7 cellular contexts compared by ENCODE assay signal in the genomic region with DNA sequence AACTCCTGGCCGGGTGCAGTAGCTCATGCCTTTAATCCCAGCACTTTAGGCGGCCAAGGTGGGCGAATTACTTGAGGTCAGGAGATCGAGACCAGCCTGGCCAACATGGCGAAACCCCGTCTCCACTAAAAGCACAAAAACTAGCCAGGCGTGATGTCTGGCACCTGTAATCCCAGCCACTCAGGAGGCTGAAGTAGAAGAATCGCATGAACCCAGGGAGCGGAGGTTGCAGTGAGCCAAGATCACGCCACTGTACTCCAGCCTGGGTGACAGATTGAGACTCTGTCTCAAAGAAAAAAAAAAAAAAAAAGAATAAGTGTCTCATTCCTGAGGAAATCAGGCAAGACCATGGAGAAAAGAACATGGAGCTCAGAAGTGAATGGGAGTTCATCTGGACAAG. TPM values are rescaled to one million over a fixed set of nuclear protein-coding genes. Genes with fewer than 3 reads are reported as not detected.
A peak's percentile ranks its signal among the peaks of the same experiment; 100 is the strongest.
DNase-seq lines count a peak whose midpoint lies in the region; ATAC-seq, FAIRE-seq and TF ChIP-seq lines count a peak whose summit lies in the region.
"Not testable (repeated sequence)": the region's sequence is repeated elsewhere in the genome, so short reads cannot be mapped to it uniquely, and the experiment has no call there.

No MANE protein-coding gene starts in this region.

- not testable (repeated sequence) for H3K36me3 ChIP-seq in GM06990 (ENCODE audit: control insufficient read depth, insufficient read depth, low read length)
- H3K36me3 ChIP-seq in MG63, result peaks cover 47% of the 10 kb centered on the region
- H3K36me3 ChIP-seq in kidney (ENCODE audit: control insufficient read depth in 1 of 2, insufficient read depth in 2 of 2, low read length in 2 of 2), result peaks cover 10 to 11% of the 10 kb centered on the region in 2 donors

- H3K27ac Mint-ChIP-seq in WTC11; activated naive CD8-positive, alpha-beta T cell treated with anti-CD3 and anti-CD28 coated beads, Interleukin-2, amount 10 ng/mL, durations not matched to agents 7 days and 5 days; progenitor cell of endocrine pancreas: not testable (repeated sequence)

- intact Hi-C loops in kidney (cut with DNase I), result not testable (repeated sequence)

- H3K27me3 ChIP-seq in GM06990 (replicated peaks; ENCODE audit: control insufficient read depth, insufficient read depth, low read length); MG63: not testable (repeated sequence)

- DNase-seq in GM06990 (ENCODE audit: extremely low read depth, insufficient read length); MG63; WTC11 (ENCODE audit: low spot score); activated naive CD8-positive, alpha-beta T cell treated with anti-CD3 and anti-CD28 coated beads, Interleukin-2, amount 10 ng/mL, durations not matched to agents 7 days and 5 days; epithelial cell of esophagus (ENCODE audit: low read depth); kidney; progenitor cell of endocrine pancreas (ENCODE audit: low spot score, unreplicated experiment): not testable (repeated sequence)

- peak overlapping the region in 1 of 2 donors; percentile 96 for H3K9ac ChIP-seq in kidney (ENCODE audit: low read length in 2 of 2)

- POLR2A ChIA-PET in WTC11 (lab: Charles Lee), result not testable (repeated sequence)
- POLR2A ChIA-PET in activated naive CD8-positive, alpha-beta T cell treated with anti-CD3 and anti-CD28 coated beads, Interleukin-2, amount 10 ng/mL, durations not matched to agents 7 days and 5 days (lab: Charles Lee), result interaction anchor here (0.6 kb wide), 1 partner anchor 373 kb away, joined by 3 read pairs; no protein-coding TSS in a partner anchor

- TF ChIP-seq CTCF in GM06990 (IDR thresholded peaks at IDR 0.05; ENCODE audit: insufficient read depth, low read length, poor library complexity, severe bottlenecking); WTC11 (IDR thresholded peaks at IDR 0.05); epithelial cell of esophagus (IDR thresholded peaks at IDR 0.05; ENCODE audit: insufficient read depth, low read depth, low read length, missing control alignments); kidney (IDR thresholded peaks at IDR 0.05; ENCODE audit: borderline replicate concordance, extremely low read depth, insufficient read depth); progenitor cell of endocrine pancreas (IDR thresholded peaks at IDR 0.05; ENCODE audit: unreplicated experiment): not testable (repeated sequence)

- CTCF ChIA-PET in WTC11 (lab: Charles Lee), result interaction anchor here (0.7 to 2.1 kb wide), 4 partner anchors 20 to 693 kb away, joined by 3 to 21 read pairs (median 4); no protein-coding TSS in a partner anchor

- ATAC-seq in WTC11; activated naive CD8-positive, alpha-beta T cell treated with anti-CD3 and anti-CD28 coated beads, Interleukin-2, amount 10 ng/mL, durations not matched to agents 7 days and 5 days (ENCODE audit: low read depth): not testable (repeated sequence)

- peak overlapping the region; percentile 94 for H3K4me3 ChIP-seq in GM06990 (replicated peaks; ENCODE audit: low read depth, low read length)
- H3K4me3 ChIP-seq in MG63, result peak overlapping the region; percentile 82
- peak overlapping the region; percentile 94 for H3K4me3 ChIP-seq in epithelial cell of esophagus (ENCODE audit: low read length)
- H3K4me3 ChIP-seq in kidney (ENCODE audit: low read length in 2 of 2), result peak overlapping the region; percentile 100

- not testable (repeated sequence) for H3K9me3 ChIP-seq in MG63; kidney (ENCODE audit: control insufficient read depth in 1 of 2, low read length in 2 of 2)

- H3K4me3 Mint-ChIP-seq in WTC11 (peak overlapping the region; percentile 96), progenitor cell of endocrine pancreas (ENCODE audit: low read depth) (peak overlapping the region; percentile 95)
- H3K4me3 Mint-ChIP-seq in activated naive CD8-positive, alpha-beta T cell treated with anti-CD3 and anti-CD28 coated beads, Interleukin-2, amount 10 ng/mL, durations not matched to agents 7 days and 5 days, result peak overlapping the region; percentile 98

- not testable (repeated sequence) for H3K27me3 Mint-ChIP-seq in WTC11 (ENCODE audit: low read depth); activated naive CD8-positive, alpha-beta T cell treated with anti-CD3 and anti-CD28 coated beads, Interleukin-2, amount 10 ng/mL, durations not matched to agents 7 days and 5 days; progenitor cell of endocrine pancreas

- H3K9me3 Mint-ChIP-seq in WTC11; activated naive CD8-positive, alpha-beta T cell treated with anti-CD3 and anti-CD28 coated beads, Interleukin-2, amount 10 ng/mL, durations not matched to agents 7 days and 5 days; progenitor cell of endocrine pancreas (ENCODE audit: low read depth): not testable (repeated sequence)

- H3K36me3 Mint-ChIP-seq in WTC11, result peaks cover 23% of the 10 kb centered on the region
- not testable (repeated sequence) for H3K36me3 Mint-ChIP-seq in activated naive CD8-positive, alpha-beta T cell treated with anti-CD3 and anti-CD28 coated beads, Interleukin-2, amount 10 ng/mL, durations not matched to agents 7 days and 5 days; progenitor cell of endocrine pancreas (ENCODE audit: insufficient read depth)

- FAIRE-seq in kidney (lab: Jason Lieb, UNC), result not testable (repeated sequence)

- H3K4me1 Mint-ChIP-seq in WTC11 (peaks cover 16% of the 10 kb centered on the region), progenitor cell of endocrine pancreas (ENCODE audit: low read depth) (peaks cover 17% of the 10 kb centered on the region)
- H3K4me1 Mint-ChIP-seq in activated naive CD8-positive, alpha-beta T cell treated with anti-CD3 and anti-CD28 coated beads, Interleukin-2, amount 10 ng/mL, durations not matched to agents 7 days and 5 days, result peaks cover 21% of the 10 kb centered on the region

- peaks cover 5 to 15% of the 10 kb centered on the region in 2 donors for H3K4me1 ChIP-seq in kidney (ENCODE audit: control insufficient read depth in 1 of 2, insufficient read depth in 1 of 2, low read depth in 1 of 2, low read length in 2 of 2)

- not testable (repeated sequence) for H3K27ac ChIP-seq in kidney (ENCODE audit: low read depth in 2 of 2, low read length in 2 of 2)

RNA-seq across cellular contexts. Expression of a gene that starts 1.2 kb away (rescaled TPM):
- 103 and 231 TPM in 2 replicates for total RNA-seq in MG63 (2014; rRNA removed; shearing (Covaris generic); ENCODE audit: low replicate concordance)
- total RNA-seq in WTC11 (2021), result 43.5 to 49.1 TPM (median 45.9 TPM) in 3 replicates
- total RNA-seq in activated naive CD8-positive, alpha-beta T cell treated with anti-CD3 and anti-CD28 coated beads, Interleukin-2, amount 10 ng/mL, durations not matched to agents 7 days and 5 days, result 10 to 100 TPM; 54.9 to 55.7 TPM
- 35.2 TPM for total RNA-seq in kidney
- polyA plus RNA-seq in kidney (ENCODE audit: insufficient read depth, low read depth, low replicate concordance), result 96.8 TPM
- total RNA-seq in progenitor cell of endocrine pancreas, result 40.8 and 43.1 TPM in 2 replicates

RNA-seq across cellular contexts. Expression of a gene that starts 1.5 kb away (rescaled TPM):
- total RNA-seq in MG63 (2014; rRNA removed; shearing (Covaris generic); ENCODE audit: low replicate concordance), result 41.4 and 49.7 TPM in 2 replicates
- 23.2 to 26.8 TPM (median 24.3 TPM) in 3 replicates for total RNA-seq in WTC11 (2021)
- total RNA-seq in activated naive CD8-positive, alpha-beta T cell treated with anti-CD3 and anti-CD28 coated beads, Interleukin-2, amount 10 ng/mL, durations not matched to agents 7 days and 5 days, result 10 to 100 TPM; 28.4 to 29.2 TPM
- 24.7 TPM for total RNA-seq in kidney
- polyA plus RNA-seq in kidney (ENCODE audit: insufficient read depth, low read depth, low replicate concordance), result 73.4 TPM
- total RNA-seq in progenitor cell of endocrine pancreas, result 21.0 and 24.9 TPM in 2 replicates
